ENCODE assay signal across 23 cellular contexts in the genomic region with DNA sequence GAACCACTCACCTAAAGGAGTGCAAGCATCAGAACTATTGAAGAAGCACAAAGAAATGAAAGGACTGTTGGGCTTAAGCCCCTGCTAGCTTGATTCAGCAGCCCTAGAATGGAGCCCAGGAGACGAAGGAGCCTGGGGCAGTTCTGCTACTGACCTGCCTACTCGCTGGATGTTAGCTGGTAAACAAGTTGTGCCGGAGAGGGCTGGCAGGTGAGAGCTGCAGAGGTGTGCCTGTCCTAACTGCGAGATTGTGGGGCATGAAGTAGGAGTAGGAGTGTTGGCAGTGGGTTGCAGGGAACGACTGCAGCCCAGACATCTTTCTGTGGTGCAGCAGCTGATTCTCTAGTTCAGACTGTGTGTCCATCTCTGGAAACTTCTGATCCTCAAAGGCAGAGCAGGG.
"Had no signal": no experiment of that assay in that cellular context is flagged by ENCODE, and none has a peak within 500 bp of the region (broad histone marks: within the 10 kb centered on the region; RNA-seq: fewer than 3 reads in every experiment).

No MANE protein-coding gene starts in this region.

- H3K79me2 ChIP-seq: hepatocyte had no signal

- H3K36me3 ChIP-seq: adrenal gland, ascending aorta, brain microvascular endothelial cell, left ventricle myocardium inferior, sigmoid colon, WERI-Rb-1 had no signal

- H3K9me3 ChIP-seq: adrenal gland, ascending aorta, left ventricle myocardium inferior, sigmoid colon had no signal

- H2AFZ ChIP-seq: hepatocyte had no signal

- H3K27me3 ChIP-seq: adrenal gland, ascending aorta, brain microvascular endothelial cell, hepatocyte, sigmoid colon had no signal

- ATAC-seq: activated CD8-positive, alpha-beta T cell treated with anti-CD3 and anti-CD28 coated beads for 36 hours; natural killer cell had no signal

- H3K27ac ChIP-seq: adrenal gland, ascending aorta, brain microvascular endothelial cell, hepatocyte, left ventricle myocardium inferior, sigmoid colon, WERI-Rb-1 had no signal

- H3K4me1 ChIP-seq: adrenal gland had no signal

- H3K4me3 ChIP-seq: adrenal gland, ascending aorta, hepatocyte, left ventricle myocardium inferior, sigmoid colon, smooth muscle cell had no signal

- DNase-seq: activated CD4-positive, alpha-beta T cell treated with anti-CD3 and anti-CD28 coated beads, Interleukin-2, amount 10 ng/mL, durations not matched to agents 7 days and 5 days; activated CD4-positive, CD25-positive, alpha-beta regulatory T cell treated with anti-CD3 and anti-CD28 coated beads, Interleukin-2, amount 50 U/mL, for 72 hours; activated CD8-positive, alpha-beta T cell treated with anti-CD3 and anti-CD28 coated beads for 36 hours; activated naive CD4-positive, alpha-beta T cell; activated T-cell treated with anti-CD3 and anti-CD28 coated beads, Interleukin-2, amount 50 U/mL, for 1 hour; adrenal gland; brain microvascular endothelial cell; caudate nucleus; effector CD4-positive, alpha-beta T cell; glutamatergic neuron; immature natural killer cell; left ventricle myocardium inferior; midbrain; natural killer cell; retina; sigmoid colon; stimulated activated CD4-positive, alpha-beta T cell treated with anti-CD3 and anti-CD28 coated beads, Interleukin-15, amount 100 ng/mL, for 24 hours; stimulated activated CD4-positive, alpha-beta T cell treated with anti-CD3 and anti-CD28 coated beads, Interleukin-4, amount 100 ng/mL, for 1 hour; stimulated activated naive CD4-positive, alpha-beta T cell; WERI-Rb-1 had no signal

- H3K4me2 ChIP-seq: hepatocyte, smooth muscle cell had no signal
